ENCODE assay signal across 1 cellular context in the genomic region with DNA sequence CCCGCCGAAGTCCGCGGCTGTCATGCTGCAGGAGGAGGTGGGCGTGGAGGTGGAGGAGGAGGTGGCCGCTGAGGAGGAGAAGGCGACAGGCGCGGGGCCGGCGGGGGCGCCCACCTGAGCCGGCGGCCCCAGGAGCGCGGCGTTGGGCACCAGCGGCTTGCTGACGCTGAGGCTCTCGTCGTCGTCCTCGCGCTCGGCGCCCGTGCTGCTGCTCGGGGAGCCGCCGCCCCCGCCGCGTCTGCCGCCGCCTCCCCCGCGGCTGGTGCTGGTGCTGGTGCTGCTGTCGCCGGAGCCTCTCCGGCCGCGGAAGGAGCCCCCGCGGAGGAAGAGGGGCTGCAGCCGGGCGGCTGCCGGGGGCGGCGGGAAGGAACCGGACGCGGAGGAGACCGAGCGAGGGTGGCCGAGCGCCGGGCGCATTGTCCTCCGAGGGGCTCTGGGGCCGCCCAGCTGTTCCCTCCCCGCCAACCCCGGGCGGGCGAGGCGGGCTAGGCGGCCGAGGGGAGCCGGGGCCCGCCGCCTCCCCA.
TF ChIP-seq lines count a peak whose summit lies in the region.

No MANE protein-coding gene starts in this region.

TF ChIP-seq in GM12878, 131 proteins besides CTCF, POLR2A, EP300 and RAD21:
- no peak for TF ChIP-seq TCF3 (IDR thresholded peaks at IDR 0.05; ENCODE audit: borderline replicate concordance, insufficient read depth, low read depth, low read length)
- TF ChIP-seq, protein P1, sequence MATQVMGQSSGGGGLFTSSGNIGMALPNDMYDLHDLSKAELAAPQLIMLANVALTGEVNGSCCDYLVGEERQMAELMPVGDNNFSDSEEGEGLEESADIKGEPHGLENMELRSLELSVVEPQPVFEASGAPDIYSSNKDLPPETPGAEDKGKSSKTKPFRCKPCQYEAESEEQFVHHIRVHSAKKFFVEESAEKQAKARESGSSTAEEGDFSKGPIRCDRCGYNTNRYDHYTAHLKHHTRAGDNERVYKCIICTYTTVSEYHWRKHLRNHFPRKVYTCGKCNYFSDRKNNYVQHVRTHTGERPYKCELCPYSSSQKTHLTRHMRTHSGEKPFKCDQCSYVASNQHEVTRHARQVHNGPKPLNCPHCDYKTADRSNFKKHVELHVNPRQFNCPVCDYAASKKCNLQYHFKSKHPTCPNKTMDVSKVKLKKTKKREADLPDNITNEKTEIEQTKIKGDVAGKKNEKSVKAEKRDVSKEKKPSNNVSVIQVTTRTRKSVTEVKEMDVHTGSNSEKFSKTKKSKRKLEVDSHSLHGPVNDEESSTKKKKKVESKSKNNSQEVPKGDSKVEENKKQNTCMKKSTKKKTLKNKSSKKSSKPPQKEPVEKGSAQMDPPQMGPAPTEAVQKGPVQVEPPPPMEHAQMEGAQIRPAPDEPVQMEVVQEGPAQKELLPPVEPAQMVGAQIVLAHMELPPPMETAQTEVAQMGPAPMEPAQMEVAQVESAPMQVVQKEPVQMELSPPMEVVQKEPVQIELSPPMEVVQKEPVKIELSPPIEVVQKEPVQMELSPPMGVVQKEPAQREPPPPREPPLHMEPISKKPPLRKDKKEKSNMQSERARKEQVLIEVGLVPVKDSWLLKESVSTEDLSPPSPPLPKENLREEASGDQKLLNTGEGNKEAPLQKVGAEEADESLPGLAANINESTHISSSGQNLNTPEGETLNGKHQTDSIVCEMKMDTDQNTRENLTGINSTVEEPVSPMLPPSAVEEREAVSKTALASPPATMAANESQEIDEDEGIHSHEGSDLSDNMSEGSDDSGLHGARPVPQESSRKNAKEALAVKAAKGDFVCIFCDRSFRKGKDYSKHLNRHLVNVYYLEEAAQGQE (IDR thresholded peaks at IDR 0.05; ENCODE audit: low read depth, low read length), result no peak
- TF ChIP-seq, protein P2, sequence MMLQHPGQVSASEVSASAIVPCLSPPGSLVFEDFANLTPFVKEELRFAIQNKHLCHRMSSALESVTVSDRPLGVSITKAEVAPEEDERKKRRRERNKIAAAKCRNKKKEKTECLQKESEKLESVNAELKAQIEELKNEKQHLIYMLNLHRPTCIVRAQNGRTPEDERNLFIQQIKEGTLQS (IDR thresholded peaks at IDR 0.05; ENCODE audit: borderline replicate concordance, extremely low read depth, low read depth, low read length), result no peak
- no peak for TF ChIP-seq TAF1 (IDR thresholded peaks at IDR 0.05; ENCODE audit: borderline replicate concordance, low read depth, low read length)
- no peak for TF ChIP-seq CBX5 (IDR thresholded peaks at IDR 0.05; ENCODE audit: low read depth)
- TF ChIP-seq SMAD1 (IDR thresholded peaks at IDR 0.05; ENCODE audit: low read depth, partially characterized antibody), result no peak
- no peak for TF ChIP-seq SPI1 (IDR thresholded peaks at IDR 0.05; ENCODE audit: borderline replicate concordance, insufficient read depth, low read depth, low read length)
- TF ChIP-seq MEF2B (IDR thresholded peaks at IDR 0.05; ENCODE audit: partially characterized antibody, poor library complexity, severe bottlenecking), result no peak
- TF ChIP-seq SMARCA5 (IDR thresholded peaks at IDR 0.05), result no peak
- no peak for TF ChIP-seq FOXM1 (IDR thresholded peaks at IDR 0.05; ENCODE audit: low read depth, low read length)
